Comparison of ENCODE assay signal across 8 cellular contexts in the genomic region with DNA sequence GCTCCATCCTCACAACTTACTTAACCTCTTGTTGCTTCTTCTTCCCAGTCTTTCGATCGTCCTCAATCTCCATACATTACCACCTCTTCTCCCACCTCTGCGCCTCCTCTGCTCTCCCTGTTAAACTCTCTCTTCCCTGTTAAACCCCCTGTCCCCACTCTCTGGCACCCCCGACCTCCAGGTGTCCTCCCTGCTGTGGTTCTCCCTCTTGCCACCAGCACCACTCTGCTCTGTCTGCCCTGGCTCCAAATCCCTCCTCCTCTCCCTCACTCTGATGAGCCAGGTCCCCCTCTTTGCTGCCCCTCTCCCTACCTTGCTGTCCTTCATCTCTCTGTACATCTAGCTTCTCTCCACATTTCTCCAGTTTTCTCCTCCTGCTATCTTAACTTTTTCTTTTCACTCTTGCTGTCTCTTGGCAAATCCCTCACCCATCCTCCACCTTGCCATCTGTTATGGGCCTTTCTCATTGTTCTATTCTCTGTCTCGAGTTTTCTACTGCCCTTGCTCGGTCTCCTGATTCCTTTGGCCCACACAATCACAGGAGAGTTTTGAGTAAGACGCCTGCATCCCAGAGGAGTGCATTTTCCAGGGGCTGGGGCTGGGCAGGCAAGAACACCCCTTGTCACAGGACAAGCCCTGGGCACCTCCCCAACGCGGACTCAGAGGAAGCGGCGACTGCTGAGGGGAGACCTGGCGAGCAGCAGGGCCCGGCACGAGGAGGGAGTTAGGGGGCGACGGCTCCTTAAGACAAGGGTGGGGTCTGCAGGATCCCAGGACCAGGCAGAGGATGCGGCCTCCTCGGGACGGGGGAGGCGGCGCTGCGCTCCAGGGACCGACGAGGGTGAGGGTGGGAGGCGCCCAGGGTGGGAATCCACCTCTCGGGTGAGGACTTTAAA. TPM values are rescaled to one million over a fixed set of nuclear protein-coding genes. Genes with fewer than 3 reads are reported as not detected.
A peak's percentile ranks its signal among the peaks of the same experiment; 100 is the strongest.
DNase-seq lines count a peak whose midpoint lies in the region; ATAC-seq and TF ChIP-seq lines count a peak whose summit lies in the region.

No MANE protein-coding gene starts in this region.

- peaks cover 13% of the 10 kb centered on the region for H3K4me1 Mint-ChIP-seq in endodermal cell

- peak overlapping the region; percentile 64 for H3K4me3 ChIP-seq in AG04449 (ENCODE audit: low read depth, low read length)
- H3K4me3 ChIP-seq in endodermal cell (ENCODE audit: low read length), result peak overlapping the region; percentile 82
- H3K4me3 ChIP-seq in mucosa of stomach (ENCODE audit: low read length), result peak overlapping the region; percentile 44

- peaks cover 23% of the 10 kb centered on the region for H3K36me3 ChIP-seq in endodermal cell (ENCODE audit: control insufficient read depth, insufficient read depth, low read length)
- no peaks in the 10 kb centered on the region for H3K36me3 ChIP-seq in mucosa of stomach (ENCODE audit: control insufficient read depth, insufficient read depth, low read length)

- H3K27me3 ChIP-seq in endodermal cell (ENCODE audit: control insufficient read depth, insufficient read depth, low read length, poor library complexity, severe bottlenecking) (no peaks in the 10 kb centered on the region), mucosa of stomach (ENCODE audit: control insufficient read depth, insufficient read depth, low read length) (no peaks in the 10 kb centered on the region)

- peak overlapping the region; percentile 49 for H3K9ac ChIP-seq in endodermal cell (ENCODE audit: extremely low read depth, low read length, poor library complexity, severe bottlenecking)
- H3K9ac ChIP-seq in mucosa of stomach (ENCODE audit: low read length), result peak overlapping the region; percentile 45

- DNase-seq in AG04449 (ENCODE audit: low read depth, low spot score) (no peak), NCI-H82 treated with DMSO at 0.1 percent for 48 hours (lab: John Stamatoyannopoulos, UW; ENCODE audit: unreplicated experiment) (peak; percentile 0), endodermal cell (peak; percentile 72), SIG-M5 treated with dmso at 0.1 percent for 504 hours (lab: John Stamatoyannopoulos, UW; ENCODE audit: unreplicated experiment) (no peak), NCI-H2107 treated with DMSO at 0.1 percent for 48 hours (lab: John Stamatoyannopoulos, UW; ENCODE audit: unreplicated experiment) (no peak)

- H3K27ac ChIP-seq in endodermal cell (ENCODE audit: low read depth, low read length), result no peak overlapping the region

- H3K9me3 Mint-ChIP-seq in endodermal cell, result peaks cover 16% of the 10 kb centered on the region

- peaks cover 28% of the 10 kb centered on the region for H3K36me3 Mint-ChIP-seq in endodermal cell (ENCODE audit: low read depth)

- H3K27me3 Mint-ChIP-seq in endodermal cell (ENCODE audit: insufficient read depth), result peaks cover 42% of the 10 kb centered on the region

- ATAC-seq in GM19397 (IDR thresholded peaks at IDR 0.05; ENCODE audit: unreplicated experiment) (no peak), GM18511 (IDR thresholded peaks at IDR 0.05; ENCODE audit: unreplicated experiment) (no peak)

- peak overlapping the region; percentile 72 for H3K4me3 Mint-ChIP-seq in endodermal cell

- TF ChIP-seq CTCF in AG04449 (IDR thresholded peaks at IDR 0.05; ENCODE audit: insufficient read depth, low read length, missing control alignments), result no peak
- no peak for TF ChIP-seq CTCF in endodermal cell (conservative IDR thresholded peaks at IDR 0.05)

- POLR2A ChIA-PET in AG04449 (lab: Yijun Ruan, JAX), result no interaction called here

- H3K27ac Mint-ChIP-seq in endodermal cell, result no peak overlapping the region

- H3K9me3 ChIP-seq in endodermal cell (ENCODE audit: control insufficient read depth, low read length) (peaks cover 12% of the 10 kb centered on the region), mucosa of stomach (ENCODE audit: control insufficient read depth, low read length) (no peaks in the 10 kb centered on the region)

- WGBS in endodermal cell (ENCODE audit: insufficient coverage in 1 of 2, insufficient read length in 1 of 2), 2 experiments, result 45 to 61% methylated on average over 14 to 26 of the region's 26 CpGs

- CTCF ChIA-PET in AG04449 (lab: Yijun Ruan, JAX), result no interaction called here

- H3K4me1 ChIP-seq in endodermal cell (ENCODE audit: control insufficient read depth, insufficient read depth, low read length), result no peaks in the 10 kb centered on the region
- peaks cover 9% of the 10 kb centered on the region for H3K4me1 ChIP-seq in mucosa of stomach (ENCODE audit: control insufficient read depth, insufficient read depth, low read length)

RNA-seq across cellular contexts. Expression of a gene that starts 21.4 kb away (rescaled TPM):
- not detected for total RNA-seq in endodermal cell
- polyA plus RNA-seq in endodermal cell (2013, experiment 1 of 2), result not detected
- polyA plus RNA-seq in endodermal cell (2013, experiment 2 of 2), result not detected

RNA-seq across cellular contexts. Expression of a gene that starts 29.7 kb away (rescaled TPM):
- total RNA-seq in endodermal cell, result 10 to 100 TPM; 20.7 to 24.8 TPM
- 13.4 TPM for polyA plus RNA-seq in endodermal cell (2013, experiment 1 of 2)
- polyA plus RNA-seq in endodermal cell (2013, experiment 2 of 2), result 13.3 TPM

RNA-seq across cellular contexts. Expression of a gene that starts 52.2 kb away (rescaled TPM):
- total RNA-seq in endodermal cell, result not detected
- polyA plus RNA-seq in endodermal cell (2013, experiment 1 of 2), result not detected
- not detected for polyA plus RNA-seq in endodermal cell (2013, experiment 2 of 2)

Comparison
In these comparisons a context has a peak if more than half of its experiments do, and no peak if none do; other contexts are left out.
1. DNase-seq: peak in NCI-H82 treated with DMSO at 0.1 percent for 48 hours (single experiment) and endodermal cell (single experiment); none in AG04449 (single experiment), SIG-M5 treated with dmso at 0.1 percent for 504 hours (single experiment) and NCI-H2107 treated with DMSO at 0.1 percent for 48 hours (single experiment).
2. Peak in every context shown above with its lines, with median percentiles within 50 percentile points of each other: H3K4me3 ChIP-seq.